In the genomic region with DNA sequence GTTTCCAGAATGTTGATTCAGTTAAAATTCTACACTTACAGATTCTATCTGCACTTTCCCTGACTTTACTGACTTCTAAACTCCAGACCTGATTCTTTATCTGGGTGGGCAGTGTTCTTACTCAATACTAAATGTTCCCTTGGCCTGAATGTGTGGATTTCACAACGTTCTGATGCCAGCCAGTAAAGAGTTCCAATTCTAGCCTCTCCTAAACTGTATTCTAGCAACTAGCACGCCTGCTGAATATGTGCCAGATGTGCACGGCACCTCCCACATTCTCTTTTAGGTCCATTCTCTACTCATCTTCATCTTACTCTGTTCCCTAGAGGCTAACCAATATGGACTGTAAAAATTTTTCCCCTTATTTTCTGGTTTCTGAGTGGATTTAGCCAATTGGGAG, we compare ENCODE assay signal across 33 cellular contexts.
"Had no signal": no experiment of that assay in that cellular context is flagged by ENCODE, and none has a peak within 500 bp of the region (broad histone marks: within the 10 kb centered on the region; RNA-seq: fewer than 3 reads in every experiment).

No MANE protein-coding gene starts in this region.

- H3K27ac Mint-ChIP-seq: activated B cell treated with CpG ODN at 0.5 μM for 24 hours; activated CD8-positive, alpha-beta T cell treated with anti-CD3 and anti-CD28 coated beads for 36 hours; activated T-helper 17 cell treated with anti-CD3 and anti-CD28 coated beads, Interleukin-2, amount 50 U/mL, for 72 hours; nephron progenitor cell; progenitor cell of endocrine pancreas; stimulated activated memory B cell treated with anti-CD40 and anti-IgM and Interleukin-4, amounts not matched to agents 10 μg/mL and 1 μg/mL and 100 μg/mL, for 72 hours; stimulated activated naive CD8-positive, alpha-beta T cell treated with anti-CD3 and anti-CD28 coated beads, Interleukin-15, amount 100 ng/mL, for 72 hours had no signal

- H3K9me3 ChIP-seq: body of pancreas, colonic mucosa, heart right ventricle, left ventricle myocardium inferior, neutrophil, ovary, sigmoid colon, thyroid gland, upper lobe of right lung had no signal

- H3K4me2 ChIP-seq: smooth muscle cell had no signal

- H3K4me1 ChIP-seq: body of pancreas, colonic mucosa, heart right ventricle, left ventricle myocardium inferior, sigmoid colon, thyroid gland, upper lobe of right lung had no signal

- H3K27ac ChIP-seq: body of pancreas, cardiac muscle cell, colonic mucosa, heart right ventricle, left ventricle myocardium inferior, neutrophil, ovary, sigmoid colon, thyroid gland, upper lobe of right lung had no signal

- H3K27me3 Mint-ChIP-seq: activated B cell treated with CpG ODN at 0.5 μM for 24 hours; activated CD8-positive, alpha-beta T cell treated with anti-CD3 and anti-CD28 coated beads for 36 hours; activated T-helper 17 cell treated with anti-CD3 and anti-CD28 coated beads, Interleukin-2, amount 50 U/mL, for 72 hours; naive B cell; progenitor cell of endocrine pancreas; stimulated activated memory B cell treated with anti-CD40 and anti-IgM and Interleukin-4, amounts not matched to agents 10 μg/mL and 1 μg/mL and 100 μg/mL, for 72 hours; stimulated activated naive CD8-positive, alpha-beta T cell treated with anti-CD3 and anti-CD28 coated beads, Interleukin-15, amount 100 ng/mL, for 72 hours had no signal

- H3K36me3 Mint-ChIP-seq: naive B cell; stimulated activated memory B cell treated with anti-CD40 and anti-IgM and Interleukin-4, amounts not matched to agents 10 μg/mL and 1 μg/mL and 100 μg/mL, for 72 hours had no signal

- H3K9me3 Mint-ChIP-seq: activated B cell treated with CpG ODN at 0.5 μM for 24 hours; activated CD8-positive, alpha-beta T cell treated with anti-CD3 and anti-CD28 coated beads for 36 hours; activated T-cell treated with anti-CD3 and anti-CD28 coated beads, Interleukin-2, amount 50 U/mL, for 4 hours; nephron progenitor cell; stimulated activated memory B cell treated with anti-CD40 and anti-IgM and Interleukin-4, amounts not matched to agents 10 μg/mL and 1 μg/mL and 100 μg/mL, for 72 hours had no signal

- H3K4me3 ChIP-seq: body of pancreas, cardiac muscle cell, colonic mucosa, heart right ventricle, left ventricle myocardium inferior, lung, ovary, sigmoid colon, smooth muscle cell, thyroid gland, upper lobe of right lung had no signal

- H3K36me3 ChIP-seq: cardiac muscle cell, colonic mucosa, heart right ventricle, left ventricle myocardium inferior, neutrophil, ovary, sigmoid colon, thyroid gland, upper lobe of right lung had no signal

- H3K4me3 Mint-ChIP-seq: activated B cell treated with CpG ODN at 0.5 μM for 24 hours; activated CD8-positive, alpha-beta T cell treated with anti-CD3 and anti-CD28 coated beads for 36 hours; activated T-cell treated with anti-CD3 and anti-CD28 coated beads, Interleukin-2, amount 50 U/mL, for 4 hours; activated T-helper 17 cell treated with anti-CD3 and anti-CD28 coated beads, Interleukin-2, amount 50 U/mL, for 72 hours; naive B cell; nephron progenitor cell; stimulated activated memory B cell treated with anti-CD40 and anti-IgM and Interleukin-4, amounts not matched to agents 10 μg/mL and 1 μg/mL and 100 μg/mL, for 72 hours; stimulated activated naive CD8-positive, alpha-beta T cell treated with anti-CD3 and anti-CD28 coated beads, Interleukin-15, amount 100 ng/mL, for 72 hours had no signal

- H3K27me3 ChIP-seq: body of pancreas, cardiac muscle cell, colonic mucosa, heart right ventricle, neutrophil, ovary, sigmoid colon, thyroid gland, upper lobe of right lung had no signal

- ATAC-seq: activated CD8-positive, alpha-beta T cell treated with anti-CD3 and anti-CD28 coated beads for 36 hours; activated T-cell treated with anti-CD3 and anti-CD28 coated beads, Interleukin-2, amount 50 U/mL, for 4 hours; activated T-helper 17 cell treated with anti-CD3 and anti-CD28 coated beads, Interleukin-2, amount 50 U/mL, for 72 hours; body of pancreas; heart right ventricle; stimulated activated memory B cell treated with anti-CD40 and anti-IgM and Interleukin-4, amounts not matched to agents 10 μg/mL and 1 μg/mL and 100 μg/mL, for 72 hours; stimulated activated naive CD8-positive, alpha-beta T cell treated with anti-CD3 and anti-CD28 coated beads, Interleukin-15, amount 100 ng/mL, for 72 hours; upper lobe of right lung had no signal

- DNase-seq: activated B cell treated with CpG ODN at 0.5 μM for 24 hours; activated CD4-positive, alpha-beta T cell treated with anti-CD3 and anti-CD28 coated beads, Interleukin-2, amount 50 U/mL, for 1 hour; activated CD8-positive, alpha-beta T cell treated with anti-CD3 and anti-CD28 coated beads for 36 hours; activated gamma-delta T cell treated with Interleukin-2 at 50 U/mL for 16 hours; activated naive CD4-positive, alpha-beta T cell treated with anti-CD3 and anti-CD28 coated beads, Interleukin-2, amount 50 U/mL, for 16 hours; activated T-cell treated with anti-CD3 and anti-CD28 coated beads, Interleukin-2, amount 50 U/mL, for 4 hours; aorta; body of pancreas; cerebellar nuclear complex; colonic mucosa; effector CD8-positive, alpha-beta T cell; foreskin melanocyte; heart right ventricle; kidney glomerular epithelial cell; left ventricle myocardium inferior; naive B cell; nephron progenitor cell; sigmoid colon; stimulated activated CD4-positive, alpha-beta T cell treated with anti-CD3 and anti-CD28 coated beads, Interleukin-1b, Interleukin-23, amount 100 ng/mL, for 48 hours; stimulated activated CD4-positive, alpha-beta T cell treated with anti-CD3 and anti-CD28 coated beads, Interleukin-4, amount 100 ng/mL, for 4 hours; stimulated activated CD8-positive, alpha-beta memory T cell treated with anti-CD3 and anti-CD28 coated beads, Interleukin-4, amount 100 ng/mL, for 48 hours; stimulated activated naive CD8-positive, alpha-beta T cell treated with anti-CD3 and anti-CD28 coated beads, Interleukin-15, amount 100 ng/mL, for 72 hours; T-helper 2 cell; thyroid gland; upper lobe of right lung had no signal

- H3K4me1 Mint-ChIP-seq: activated B cell treated with CpG ODN at 0.5 μM for 24 hours; activated T-helper 17 cell treated with anti-CD3 and anti-CD28 coated beads, Interleukin-2, amount 50 U/mL, for 72 hours; naive B cell; nephron progenitor cell; stimulated activated memory B cell treated with anti-CD40 and anti-IgM and Interleukin-4, amounts not matched to agents 10 μg/mL and 1 μg/mL and 100 μg/mL, for 72 hours; stimulated activated naive CD8-positive, alpha-beta T cell treated with anti-CD3 and anti-CD28 coated beads, Interleukin-15, amount 100 ng/mL, for 72 hours had no signal
